1 cellular context compared by ENCODE assay signal in genomic region chr5:68405784-68406183, GRCh38.
TF ChIP-seq lines count a peak whose summit lies in the region.

No MANE protein-coding gene starts in this region.

TF ChIP-seq in K562, 482 proteins besides CTCF, POLR2A, EP300 and RAD21 (continued from another document):
- TF ChIP-seq, protein P1, sequence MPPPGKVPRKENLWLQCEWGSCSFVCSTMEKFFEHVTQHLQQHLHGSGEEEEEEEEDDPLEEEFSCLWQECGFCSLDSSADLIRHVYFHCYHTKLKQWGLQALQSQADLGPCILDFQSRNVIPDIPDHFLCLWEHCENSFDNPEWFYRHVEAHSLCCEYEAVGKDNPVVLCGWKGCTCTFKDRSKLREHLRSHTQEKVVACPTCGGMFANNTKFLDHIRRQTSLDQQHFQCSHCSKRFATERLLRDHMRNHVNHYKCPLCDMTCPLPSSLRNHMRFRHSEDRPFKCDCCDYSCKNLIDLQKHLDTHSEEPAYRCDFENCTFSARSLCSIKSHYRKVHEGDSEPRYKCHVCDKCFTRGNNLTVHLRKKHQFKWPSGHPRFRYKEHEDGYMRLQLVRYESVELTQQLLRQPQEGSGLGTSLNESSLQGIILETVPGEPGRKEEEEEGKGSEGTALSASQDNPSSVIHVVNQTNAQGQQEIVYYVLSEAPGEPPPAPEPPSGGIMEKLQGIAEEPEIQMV (tag; conservative IDR thresholded peaks at IDR 0.05; ENCODE audit: low read depth), result no peak
